Comparison of ENCODE assay signal across 17 cellular contexts in the genomic region with DNA sequence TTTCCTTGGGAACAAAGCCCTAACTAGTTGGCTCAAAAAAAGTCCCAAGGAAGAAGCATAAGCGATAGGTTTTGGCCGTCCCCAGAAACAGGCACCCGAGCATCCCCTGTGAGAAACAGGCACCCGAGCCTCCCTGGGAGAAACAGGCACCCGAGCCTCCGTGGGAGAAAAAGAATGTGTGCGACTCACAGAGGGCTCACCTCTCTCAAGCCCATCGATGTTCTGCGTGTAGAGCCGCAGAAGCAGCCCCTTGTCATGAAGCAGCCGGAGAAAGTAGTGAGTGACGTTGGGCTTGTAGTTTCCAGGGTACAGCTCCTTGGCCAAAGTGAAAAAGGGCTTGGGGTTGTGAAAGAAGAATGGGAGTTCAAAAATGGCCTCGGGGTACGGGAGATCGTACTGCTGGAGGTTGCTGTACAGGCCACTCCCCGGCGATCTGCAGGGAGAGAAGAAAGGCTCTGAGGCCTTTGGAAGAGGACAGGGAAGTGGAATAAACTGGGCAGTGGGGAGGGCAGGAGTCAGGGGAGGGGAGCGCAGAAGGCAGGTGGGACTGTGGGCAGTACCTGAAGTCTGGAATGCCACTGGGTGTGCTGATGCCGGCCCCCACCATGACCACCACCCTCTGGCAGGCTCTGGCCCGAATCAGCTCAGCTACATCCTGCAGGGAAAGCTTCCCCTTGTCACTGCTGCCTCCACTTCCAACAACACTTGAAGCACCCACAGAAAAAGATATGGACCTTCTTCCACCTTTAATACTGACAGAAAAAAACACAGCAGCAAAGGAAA. TPM values are rescaled to one million over a fixed set of nuclear protein-coding genes. Genes with fewer than 3 reads are reported as not detected.
DNase-seq lines count a peak whose midpoint lies in the region; ATAC-seq and TF ChIP-seq lines count a peak whose summit lies in the region.
"Had no signal": no experiment of that assay in that cellular context is flagged by ENCODE, and none has a peak within 500 bp of the region (broad histone marks: within the 10 kb centered on the region; RNA-seq: fewer than 3 reads in every experiment).

No MANE protein-coding gene starts in this region.

- H3K9me3 Mint-ChIP-seq in activated CD4-positive, alpha-beta T cell treated with anti-CD3 and anti-CD28 coated beads for 36 hours (ENCODE audit: low read depth) = no peaks in the 10 kb centered on the region
- H3K9me3 Mint-ChIP-seq in CD4-positive, CD25-positive, alpha-beta regulatory T cell = no peaks in the 10 kb centered on the region

- no peak for ATAC-seq in activated CD4-positive, alpha-beta T cell treated with anti-CD3 and anti-CD28 coated beads for 36 hours
- ATAC-seq in CD4-positive, CD25-positive, alpha-beta regulatory T cell (ENCODE audit: low read depth in 2 of 2) = no peak
- no peak for ATAC-seq in T-helper 17 cell
- ATAC-seq in HG03457 (IDR thresholded peaks at IDR 0.05; ENCODE audit: unreplicated experiment) = no peak

- no peaks in the 10 kb centered on the region for H3K9me3 ChIP-seq in CD4-positive, CD25-positive, alpha-beta regulatory T cell (ENCODE audit: control insufficient read depth in 2 of 2, low read length in 2 of 2)
- H3K9me3 ChIP-seq in T-helper 17 cell (ENCODE audit: control insufficient read depth, low read length, poor library complexity, severe bottlenecking) = no peaks in the 10 kb centered on the region

- peaks cover 6% of the 10 kb centered on the region for H3K36me3 Mint-ChIP-seq in activated CD4-positive, alpha-beta T cell treated with anti-CD3 and anti-CD28 coated beads for 36 hours (ENCODE audit: low read depth)
- peaks cover 8% of the 10 kb centered on the region for H3K36me3 Mint-ChIP-seq in CD4-positive, CD25-positive, alpha-beta regulatory T cell
- peaks cover 2% of the 10 kb centered on the region for H3K36me3 Mint-ChIP-seq in T-helper 17 cell (ENCODE audit: low read depth)

- H3K4me3 ChIP-seq in CD4-positive, CD25-positive, alpha-beta regulatory T cell (ENCODE audit: low read depth, low read length) = no peak overlapping the region

- no peak overlapping the region for H3K4me3 Mint-ChIP-seq in activated CD4-positive, alpha-beta T cell treated with anti-CD3 and anti-CD28 coated beads for 36 hours
- peak overlapping the region in 3 of 4 donors; percentile 31 to 68 (median 63) for H3K4me3 Mint-ChIP-seq in CD4-positive, CD25-positive, alpha-beta regulatory T cell
- H3K4me3 Mint-ChIP-seq in T-helper 17 cell = no peak overlapping the region

- POLR2A ChIA-PET in activated CD4-positive, alpha-beta T cell treated with anti-CD3 and anti-CD28 coated beads for 36 hours (lab: Charles Lee) = no interaction called here

- intact Hi-C loops in activated CD4-positive, alpha-beta T cell treated with anti-CD3 and anti-CD28 coated beads for 36 hours (cut with DNase I, micrococcal nuclease) = no loop called here

- H3K27ac Mint-ChIP-seq in activated CD4-positive, alpha-beta T cell treated with anti-CD3 and anti-CD28 coated beads for 36 hours = peak overlapping the region; percentile 14
- peak overlapping the region in 1 of 3 donors; percentile 52 for H3K27ac Mint-ChIP-seq in CD4-positive, CD25-positive, alpha-beta regulatory T cell
- H3K27ac Mint-ChIP-seq in T-helper 17 cell = peak overlapping the region; percentile 21

- H3K4me1 Mint-ChIP-seq in activated CD4-positive, alpha-beta T cell treated with anti-CD3 and anti-CD28 coated beads for 36 hours = peaks cover 16% of the 10 kb centered on the region
- peaks cover 2 to 36% (median 14%) of the 10 kb centered on the region in 4 donors for H3K4me1 Mint-ChIP-seq in CD4-positive, CD25-positive, alpha-beta regulatory T cell
- H3K4me1 Mint-ChIP-seq in T-helper 17 cell = peaks cover 18% of the 10 kb centered on the region

- H3K27ac ChIP-seq in CD4-positive, CD25-positive, alpha-beta regulatory T cell (ENCODE audit: insufficient read depth, low read length, poor library complexity, severe bottlenecking) = no peak overlapping the region
- H3K27ac ChIP-seq: 22Rv1 had no signal

- no peak for DNase-seq in activated CD4-positive, alpha-beta T cell treated with anti-CD3 and anti-CD28 coated beads for 36 hours
- no peak for DNase-seq in activated CD4-positive, alpha-beta T cell treated with anti-CD3 and anti-CD28 coated beads for 4 hours
- no peak for DNase-seq in CD4-positive, CD25-positive, alpha-beta regulatory T cell
- DNase-seq in T-helper 17 cell (no peak), islet precursor cell (peak; percentile 53), GM13977 (ENCODE audit: low spot score) (no peak), HCEC 1CT (no peak)
- DNase-seq: COR-L47, NCI-H1417 treated with DMSO at 0.1 percent for 48 hours, NCI-H2029 treated with DMSO at 0.1 percent for 48 hours, NCI-H510A, NCI-H82 had no signal

- in situ Hi-C loops in GM13977 (cut with MboI; ENCODE audit: low pct_unique_long_range_greater_than_20kb, low sequenced_read_pairs, unreplicated experiment) = no loop called here

- H3K27me3 Mint-ChIP-seq in activated CD4-positive, alpha-beta T cell treated with anti-CD3 and anti-CD28 coated beads for 36 hours = no peaks in the 10 kb centered on the region
- H3K27me3 Mint-ChIP-seq in CD4-positive, CD25-positive, alpha-beta regulatory T cell = no peaks in the 10 kb centered on the region
- H3K27me3 Mint-ChIP-seq in T-helper 17 cell = no peaks in the 10 kb centered on the region

- TF ChIP-seq CTCF in GM13977 (IDR thresholded peaks at IDR 0.05; ENCODE audit: extremely low read depth, insufficient read depth, missing control alignments) = no peak

- CTCF ChIA-PET in activated CD4-positive, alpha-beta T cell treated with anti-CD3 and anti-CD28 coated beads for 36 hours (lab: Charles Lee) = no interaction called here

- no peaks in the 10 kb centered on the region for H3K27me3 ChIP-seq in CD4-positive, CD25-positive, alpha-beta regulatory T cell (ENCODE audit: control insufficient read depth, insufficient read depth, low read length)

- peaks cover 3% of the 10 kb centered on the region for H3K36me3 ChIP-seq in CD4-positive, CD25-positive, alpha-beta regulatory T cell (ENCODE audit: control insufficient read depth, insufficient read depth, low read length)

- H3K4me1 ChIP-seq in CD4-positive, CD25-positive, alpha-beta regulatory T cell (ENCODE audit: control insufficient read depth, insufficient read depth, low read length, poor library complexity, severe bottlenecking) = peaks cover 20% of the 10 kb centered on the region

RNA-seq across cellular contexts. Expression of gene SIRT3, which starts 3.2 kb away (rescaled TPM):
- total RNA-seq in activated CD4-positive, alpha-beta T cell treated with anti-CD3 and anti-CD28 coated beads for 36 hours = 10 to 100 TPM; 19.6 to 23.3 TPM
- 14.2 TPM for total RNA-seq in CD4-positive, CD25-positive, alpha-beta regulatory T cell
- 10 to 100 TPM in 2 of 4 donors, 1 to 10 TPM in 2; 6.9 to 12.4 (median 10.3) TPM for polyA plus RNA-seq in CD4-positive, CD25-positive, alpha-beta regulatory T cell
- total RNA-seq in T-helper 17 cell = 10 to 100 TPM; 17.1 to 17.5 TPM

RNA-seq across cellular contexts. Expression of gene PSMD13, which starts 3.8 kb away (rescaled TPM):
- total RNA-seq in activated CD4-positive, alpha-beta T cell treated with anti-CD3 and anti-CD28 coated beads for 36 hours = 100 to 1,000 TPM; 134 to 212 TPM
- 99.6 TPM for total RNA-seq in CD4-positive, CD25-positive, alpha-beta regulatory T cell
- 100 to 1,000 TPM; 223 to 276 (median 261) TPM for polyA plus RNA-seq in CD4-positive, CD25-positive, alpha-beta regulatory T cell
- 10 to 100 TPM; 60.6 to 63.6 TPM for total RNA-seq in T-helper 17 cell

RNA-seq across cellular contexts. Expression of gene RIC8A, which starts 25.5 kb away (rescaled TPM):
- 100 to 1,000 TPM; 104 to 124 TPM for total RNA-seq in activated CD4-positive, alpha-beta T cell treated with anti-CD3 and anti-CD28 coated beads for 36 hours
- total RNA-seq in CD4-positive, CD25-positive, alpha-beta regulatory T cell = 135 TPM
- polyA plus RNA-seq in CD4-positive, CD25-positive, alpha-beta regulatory T cell = 10 to 100 TPM; 74.1 to 89.7 (median 78.6) TPM
- 10 to 100 TPM; 69.2 to 76.0 TPM for total RNA-seq in T-helper 17 cell

RNA-seq across cellular contexts. Expression of gene BET1L, which starts 25.8 kb away (rescaled TPM):
- 10 to 100 TPM; 45.5 to 49.4 TPM for total RNA-seq in activated CD4-positive, alpha-beta T cell treated with anti-CD3 and anti-CD28 coated beads for 36 hours
- total RNA-seq in CD4-positive, CD25-positive, alpha-beta regulatory T cell = 66.4 TPM
- 10 to 100 TPM; 58.2 to 84.4 (median 64.6) TPM for polyA plus RNA-seq in CD4-positive, CD25-positive, alpha-beta regulatory T cell
- 10 to 100 TPM; 42.2 to 48.9 TPM for total RNA-seq in T-helper 17 cell

RNA-seq across cellular contexts. Expression of gene SCGB1C1, which starts 40.1 kb away (rescaled TPM):
- total RNA-seq in activated CD4-positive, alpha-beta T cell treated with anti-CD3 and anti-CD28 coated beads for 36 hours = not detected
- total RNA-seq in CD4-positive, CD25-positive, alpha-beta regulatory T cell = not detected
- not detected for polyA plus RNA-seq in CD4-positive, CD25-positive, alpha-beta regulatory T cell
- total RNA-seq in T-helper 17 cell = not detected
- total RNA-seq: H4, LHCN-M2 had no signal
- polyA plus RNA-seq: BJ had no signal

Comparison
In these comparisons a context has a peak if more than half of its experiments do, and no peak if none do; other contexts are left out.
1. H3K4me3 Mint-ChIP-seq: peak in CD4-positive, CD25-positive, alpha-beta regulatory T cell (3 of 4); none in activated CD4-positive, alpha-beta T cell treated with anti-CD3 and anti-CD28 coated beads for 36 hours (single experiment) and T-helper 17 cell (single experiment).